11 cellular contexts compared by ENCODE assay signal in the genomic region with DNA sequence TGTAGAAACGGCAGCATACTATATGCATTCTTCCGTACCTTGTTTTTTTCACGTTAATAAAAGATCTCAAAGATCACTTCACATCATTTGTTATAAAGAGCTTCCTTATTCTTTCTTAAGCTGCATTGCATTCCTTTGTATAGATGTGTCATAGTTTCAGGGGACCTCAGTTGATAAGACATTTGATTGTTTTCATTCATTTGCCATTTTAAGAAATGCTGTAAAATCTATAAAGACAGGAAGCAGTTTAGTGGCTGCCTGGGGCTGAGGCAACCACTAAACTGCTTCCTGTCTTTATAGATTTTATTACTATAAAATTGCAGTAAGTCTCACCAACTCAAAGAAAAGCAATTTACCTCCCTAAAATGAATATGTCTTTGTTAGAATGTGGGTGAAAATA. TPM values are rescaled to one million over a fixed set of nuclear protein-coding genes. Genes with fewer than 3 reads are reported as not detected.
DNase-seq lines count a peak whose midpoint lies in the region; ATAC-seq, FAIRE-seq and TF ChIP-seq lines count a peak whose summit lies in the region.
"Had no signal": no experiment of that assay in that cellular context is flagged by ENCODE, and none has a peak within 500 bp of the region (broad histone marks: within the 10 kb centered on the region; RNA-seq: fewer than 3 reads in every experiment).

No MANE protein-coding gene starts in this region.

- intact Hi-C loops in PC-3 (cut with micrococcal nuclease), result loop anchor here (5.0 kb wide), 1 partner anchor 58 kb away; the partner anchor contains the start of gene ZDHHC20

- H3K9me2 ChIP-seq in PC-3 (replicated peaks; ENCODE audit: low read length), result no peaks in the 10 kb centered on the region

- no peaks in the 10 kb centered on the region for H3K27me3 ChIP-seq in PC-3 (ENCODE audit: low read length)
- H3K27me3 ChIP-seq in astrocyte (ENCODE audit: insufficient read depth, low read length), result no peaks in the 10 kb centered on the region
- H3K27me3 ChIP-seq in osteoblast (ENCODE audit: insufficient read depth, low read length), result no peaks in the 10 kb centered on the region

- H3F3A ChIP-seq in PC-3 (ENCODE audit: low read length, unreplicated experiment), result peaks cover 4% of the 10 kb centered on the region

- H3K4me2 ChIP-seq in PC-3 (ENCODE audit: low read length) (0 out of 2 replicates have a peak overlapping the region, but pooled peaks have one; percentile 17), astrocyte (ENCODE audit: low read length) (peak overlapping the region; percentile 23), osteoblast (ENCODE audit: insufficient read depth, low read length) (no peak overlapping the region)

- no peaks in the 10 kb centered on the region for H4K20me1 ChIP-seq in PC-3 (ENCODE audit: low read length)
- no peaks in the 10 kb centered on the region for H4K20me1 ChIP-seq in astrocyte (ENCODE audit: insufficient read depth, low read length)
- no peaks in the 10 kb centered on the region for H4K20me1 ChIP-seq in osteoblast (ENCODE audit: insufficient read depth, low read length)

- H3K9me3 Mint-ChIP-seq in astrocyte (ENCODE audit: unreplicated experiment), result peaks cover 4% of the 10 kb centered on the region
- H3K9me3 Mint-ChIP-seq: activated naive CD4-positive, alpha-beta T cell treated with anti-CD3 and anti-CD28 coated beads, Interleukin-2, amount 50 U/mL, for 72 hours had no signal

- no peak overlapping the region for H3K4me3 Mint-ChIP-seq in astrocyte (ENCODE audit: unreplicated experiment)

- peaks cover 14% of the 10 kb centered on the region for H3K4me1 Mint-ChIP-seq in astrocyte (ENCODE audit: low read depth, unreplicated experiment)

- POLR2A ChIA-PET in HEK293 (lab: Yijun Ruan, JAX) (no interaction called here), PC-3 (lab: Charles Lee; ENCODE audit: unreplicated experiment) (no interaction called here)

- no peak overlapping the region for H3K4me3 ChIP-seq in HEK293 (ENCODE audit: low read depth, low read length)
- H3K4me3 ChIP-seq in PC-3 (ENCODE audit: low read length), result no peak overlapping the region
- no peak overlapping the region for H3K4me3 ChIP-seq in astrocyte (ENCODE audit: insufficient read depth, low read depth, low read length)
- no peak overlapping the region for H3K4me3 ChIP-seq in osteoblast (ENCODE audit: insufficient read depth, low read length)
- H3K4me3 ChIP-seq: lung had no signal

- no peak overlapping the region for H3K9ac ChIP-seq in PC-3 (ENCODE audit: low read length)
- H3K9ac ChIP-seq in astrocyte (ENCODE audit: low read length), result no peak overlapping the region

- H2AFZ ChIP-seq in PC-3 (ENCODE audit: low read length) (no peak overlapping the region), astrocyte (ENCODE audit: low read depth, low read length) (no peak overlapping the region), osteoblast (ENCODE audit: low read length) (no peak overlapping the region)

- H3K27ac ChIP-seq in HEK293 (ENCODE audit: extremely low read depth, low read depth, low read length) (no peak overlapping the region), PC-3 (ENCODE audit: low read length) (peak overlapping the region; percentile 10), astrocyte (ENCODE audit: low read depth, low read length) (no peak overlapping the region), osteoblast (ENCODE audit: low read depth, low read length) (no peak overlapping the region)

- no peaks in the 10 kb centered on the region for H3K27me3 Mint-ChIP-seq in astrocyte (ENCODE audit: low read depth, unreplicated experiment)

- H3K79me2 ChIP-seq in PC-3 (ENCODE audit: low read length) (no peaks in the 10 kb centered on the region), astrocyte (ENCODE audit: insufficient read depth, low read length) (no peaks in the 10 kb centered on the region), osteoblast (ENCODE audit: insufficient read depth, low read length) (no peaks in the 10 kb centered on the region)

- H3K36me3 Mint-ChIP-seq in astrocyte (ENCODE audit: low read depth, unreplicated experiment), result peaks cover 16% of the 10 kb centered on the region

- CTCF ChIA-PET in HEK293 (lab: Yijun Ruan, JAX), result no interaction called here
- CTCF ChIA-PET in PC-3 (lab: Charles Lee), result no interaction called here

- peak; percentile 64 for ATAC-seq in PC-3

- FAIRE-seq in astrocyte (lab: Jason Lieb, UNC) (peak; percentile 37), urothelium cell line (lab: Jason Lieb, UNC) (no peak)
- FAIRE-seq: GM12892 had no signal

- H3K27ac Mint-ChIP-seq in astrocyte (ENCODE audit: unreplicated experiment), result no peak overlapping the region

- H3K9me3 ChIP-seq in HEK293 (ENCODE audit: control insufficient read depth, insufficient read depth, low read depth, low read length) (no peaks in the 10 kb centered on the region), PC-3 (ENCODE audit: low read length) (no peaks in the 10 kb centered on the region), astrocyte (ENCODE audit: insufficient read depth, low read depth, low read length) (no peaks in the 10 kb centered on the region), osteoblast (ENCODE audit: low read depth, low read length) (no peaks in the 10 kb centered on the region)

- BruUV-seq in PC-3 (replicated peaks; lab: Mats Ljungman, UMichigan), result no TSS peak

- H3K4me1 ChIP-seq in HEK293 (ENCODE audit: control insufficient read depth, insufficient read depth, low read length) (0 out of 2 replicates have a peak, but pooled peaks cover 5% of the 10 kb centered on the region), PC-3 (ENCODE audit: insufficient read depth, low read length) (peaks cover 31% of the 10 kb centered on the region), astrocyte (ENCODE audit: insufficient read depth, low read length) (peaks cover 7% of the 10 kb centered on the region), osteoblast (ENCODE audit: insufficient read depth, low read length) (peaks cover 13% of the 10 kb centered on the region)

- TF ChIP-seq CTCF in HEK293 (tag by site-specific recombination; IDR thresholded peaks at IDR 0.05) (no peak), PC-3 (conservative IDR thresholded peaks at IDR 0.05; ENCODE audit: low read depth, low read length) (no peak), astrocyte (IDR thresholded peaks at IDR 0.05; ENCODE audit: insufficient read depth, low read depth, low read length) (no peak), osteoblast (IDR thresholded peaks at IDR 0.05; ENCODE audit: extremely low read depth, low read depth, low read length) (no peak)

- H3K36me3 ChIP-seq in HEK293 (ENCODE audit: control insufficient read depth in 2 of 2, insufficient read depth in 1 of 2, low read length in 2 of 2), result peaks cover 0 to 17% of the 10 kb centered on the region in 2 experiments; a peak in 2 of 3 replicates
- H3K36me3 ChIP-seq in PC-3 (ENCODE audit: low read depth, low read length), result no peaks in the 10 kb centered on the region
- H3K36me3 ChIP-seq in astrocyte (ENCODE audit: insufficient read depth, low read length), result no peaks in the 10 kb centered on the region
- H3K36me3 ChIP-seq in osteoblast (ENCODE audit: insufficient read depth, low read length), result peaks cover 12% of the 10 kb centered on the region

- peak; percentile 55 for DNase-seq in PC-3
- peak; percentile 8 for DNase-seq in astrocyte (ENCODE audit: low read depth)
- peak; percentile 45 for DNase-seq in osteoblast (ENCODE audit: insufficient read length, low spot score, missing footprints)
- no peak for DNase-seq in stimulated activated naive CD4-positive, alpha-beta T cell treated with Interleukin-2 at 50 U/mL for 16 hours (lab: John Stamatoyannopoulos, UW)
- no peak for DNase-seq in urothelium cell line (ENCODE audit: low spot score)
- DNase-seq in retina, result no peak
- DNase-seq: NCI-H446 had no signal

TF ChIP-seq in HEK293, 187 proteins besides CTCF, POLR2A, EP300 and RAD21:
- TF ChIP-seq ZNF585B (tag by site-specific recombination; IDR thresholded peaks at IDR 0.05) (no peak), ZNF488 (tag by site-specific recombination; IDR thresholded peaks at IDR 0.05) (no peak), ELK4 (IDR thresholded peaks at IDR 0.05; ENCODE audit: borderline replicate concordance, low read depth, low read length) (no peak), FEZF1 (tag by site-specific recombination; IDR thresholded peaks at IDR 0.05) (peak; percentile 48), ZSCAN30 (tag by site-specific recombination; IDR thresholded peaks at IDR 0.05) (no peak), ZNF423 (tag by site-specific recombination; IDR thresholded peaks at IDR 0.05) (no peak), WT1 (tag by site-specific recombination; IDR thresholded peaks at IDR 0.05) (no peak)

RNA-seq across cellular contexts. Expression of gene ZDHHC20, which starts 59.4 kb away (rescaled TPM):
- total RNA-seq in PC-3 (2014; rRNA removed) (46.4 and 53.7 TPM in 2 replicates), astrocyte (64.3 and 76.1 TPM in 2 replicates), osteoblast (110 and 128 TPM in 2 replicates)

Comparison
In these comparisons a context has a peak if more than half of its experiments do, and no peak if none do; other contexts are left out.
1. DNase-seq: peak in PC-3 (single experiment), astrocyte (single experiment) and osteoblast (single experiment); none in stimulated activated naive CD4-positive, alpha-beta T cell treated with Interleukin-2 at 50 U/mL for 16 hours (single experiment), urothelium cell line (single experiment) and retina (single experiment).